In the genomic region with DNA sequence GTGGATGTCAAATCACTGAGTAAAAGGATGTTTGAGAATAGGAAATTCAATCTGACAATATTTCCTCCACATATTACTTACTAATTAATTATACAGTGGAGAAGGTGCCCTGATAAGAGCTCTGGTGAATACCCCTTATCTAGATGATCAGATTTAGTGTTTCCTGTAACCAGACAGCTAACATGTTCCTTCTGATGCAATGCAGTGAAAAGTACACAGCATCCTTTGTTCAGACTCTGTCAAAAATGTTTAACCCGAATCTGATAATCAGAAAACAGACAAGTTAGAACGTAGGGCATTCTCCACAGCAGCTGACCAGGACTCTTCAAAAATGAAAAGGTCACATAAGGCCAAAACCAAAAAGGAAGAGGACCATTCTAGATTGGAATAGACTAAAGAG, we compare ENCODE assay signal across 20 cellular contexts. TPM values are rescaled to one million over a fixed set of nuclear protein-coding genes. Genes with fewer than 3 reads are reported as not detected.
DNase-seq lines count a peak whose midpoint lies in the region; ATAC-seq and TF ChIP-seq lines count a peak whose summit lies in the region.
"Had no signal": no experiment of that assay in that cellular context is flagged by ENCODE, and none has a peak within 500 bp of the region (broad histone marks: within the 10 kb centered on the region; RNA-seq: fewer than 3 reads in every experiment).

No MANE protein-coding gene starts in this region.

- peaks cover 56% of the 10 kb centered on the region for H3K36me3 Mint-ChIP-seq in stimulated activated naive CD8-positive, alpha-beta T cell treated with anti-CD3 and anti-CD28 coated beads, Interleukin-15, Interleukin-2, amounts not matched to agents 100 ng/mL and 50 ng/mL, for 24 hours (ENCODE audit: low read depth)
- H3K36me3 Mint-ChIP-seq in T-helper 2 cell treated with Interferon-gamma antibody and Interleukin-4, amounts not matched to agents 5 μg/mL and 100 μg/mL, for 36 hours (ENCODE audit: low read depth), result peaks cover 37% of the 10 kb centered on the region

- peaks cover 10% of the 10 kb centered on the region for H4K20me1 ChIP-seq in smooth muscle cell (ENCODE audit: low read depth)

- no peak overlapping the region for H3K4me3 ChIP-seq in fibroblast of pulmonary artery (replicated peaks; ENCODE audit: low read depth, low read length)
- H3K4me3 ChIP-seq in smooth muscle cell, result no peak overlapping the region
- H3K4me3 ChIP-seq: PC-9, SJSA1, tibial artery had no signal

- TF ChIP-seq CTCF in fibroblast of pulmonary artery (IDR thresholded peaks at IDR 0.05; ENCODE audit: low read length, missing control alignments) (no peak), smooth muscle cell (IDR thresholded peaks at IDR 0.05; ENCODE audit: borderline replicate concordance, insufficient read depth, poor library complexity, severe bottlenecking) (no peak), GM13977 (IDR thresholded peaks at IDR 0.05; ENCODE audit: extremely low read depth, insufficient read depth, missing control alignments) (no peak)

- H3K9ac ChIP-seq in smooth muscle cell (ENCODE audit: low read depth), result no peak overlapping the region

- no peak overlapping the region for H3K4me3 Mint-ChIP-seq in stimulated activated naive CD8-positive, alpha-beta T cell treated with anti-CD3 and anti-CD28 coated beads, Interleukin-15, Interleukin-2, amounts not matched to agents 100 ng/mL and 50 ng/mL, for 24 hours
- H3K4me3 Mint-ChIP-seq in T-helper 2 cell treated with Interferon-gamma antibody and Interleukin-4, amounts not matched to agents 5 μg/mL and 100 μg/mL, for 36 hours, result peak overlapping the region; percentile 61
- H3K4me3 Mint-ChIP-seq in stimulated activated naive CD8-positive, alpha-beta T cell treated with anti-CD3 and anti-CD28 coated beads, Interleukin-15, amount 100 ng/mL, for 72 hours, result no peak overlapping the region
- H3K4me3 Mint-ChIP-seq: CD8-positive, alpha-beta memory T cell; stimulated activated memory B cell treated with anti-CD40 and anti-IgM and Interleukin-4, amounts not matched to agents 10 μg/mL and 1 μg/mL and 100 μg/mL, for 72 hours had no signal

- peaks cover 17% of the 10 kb centered on the region for H3K36me3 ChIP-seq in smooth muscle cell (ENCODE audit: low read depth)

- H3K4me2 ChIP-seq in smooth muscle cell, result no peak overlapping the region
- H3K4me2 ChIP-seq: PC-9 had no signal

- H3K27me3 ChIP-seq in smooth muscle cell (ENCODE audit: low read depth), result no peaks in the 10 kb centered on the region
- H3K27me3 ChIP-seq: SJSA1, tibial artery had no signal

- no peak overlapping the region for H3K27ac ChIP-seq in smooth muscle cell (ENCODE audit: low read depth)
- H3K27ac ChIP-seq: PC-9, SJSA1, tibial artery had no signal

- peak overlapping the region; percentile 8 for H3K27ac Mint-ChIP-seq in stimulated activated naive CD8-positive, alpha-beta T cell treated with anti-CD3 and anti-CD28 coated beads, Interleukin-15, Interleukin-2, amounts not matched to agents 100 ng/mL and 50 ng/mL, for 24 hours
- peak overlapping the region; percentile 73 for H3K27ac Mint-ChIP-seq in T-helper 2 cell treated with Interferon-gamma antibody and Interleukin-4, amounts not matched to agents 5 μg/mL and 100 μg/mL, for 36 hours
- H3K27ac Mint-ChIP-seq in stimulated activated naive CD8-positive, alpha-beta T cell treated with anti-CD3 and anti-CD28 coated beads, Interleukin-15, amount 100 ng/mL, for 72 hours, result peak overlapping the region; percentile 48 to 96
- H3K27ac Mint-ChIP-seq: CD8-positive, alpha-beta memory T cell; stimulated activated memory B cell treated with anti-CD40 and anti-IgM and Interleukin-4, amounts not matched to agents 10 μg/mL and 1 μg/mL and 100 μg/mL, for 72 hours had no signal

- WGBS in smooth muscle cell (ENCODE audit: low lambda C conversion rate), result 64% methylated on average over 2 of the region's 2 CpGs

- peaks cover 3% of the 10 kb centered on the region for H3K4me1 Mint-ChIP-seq in stimulated activated naive CD8-positive, alpha-beta T cell treated with anti-CD3 and anti-CD28 coated beads, Interleukin-15, Interleukin-2, amounts not matched to agents 100 ng/mL and 50 ng/mL, for 24 hours (ENCODE audit: low read depth)
- peaks cover 22% of the 10 kb centered on the region for H3K4me1 Mint-ChIP-seq in T-helper 2 cell treated with Interferon-gamma antibody and Interleukin-4, amounts not matched to agents 5 μg/mL and 100 μg/mL, for 36 hours (ENCODE audit: low read depth)
- peaks cover 5% of the 10 kb centered on the region for H3K4me1 Mint-ChIP-seq in stimulated activated naive CD8-positive, alpha-beta T cell treated with anti-CD3 and anti-CD28 coated beads, Interleukin-15, amount 100 ng/mL, for 72 hours
- H3K4me1 Mint-ChIP-seq: stimulated activated memory B cell treated with anti-CD40 and anti-IgM and Interleukin-4, amounts not matched to agents 10 μg/mL and 1 μg/mL and 100 μg/mL, for 72 hours had no signal

- H3K9me3 ChIP-seq in smooth muscle cell (replicated peaks; ENCODE audit: low read depth), result no peaks in the 10 kb centered on the region
- H3K9me3 ChIP-seq: SJSA1, tibial artery had no signal

- in situ Hi-C loops in GM13977 (cut with MboI; ENCODE audit: low pct_unique_long_range_greater_than_20kb, low sequenced_read_pairs, unreplicated experiment), result no loop called here

- no peaks in the 10 kb centered on the region for H3K4me1 ChIP-seq in smooth muscle cell (ENCODE audit: low read depth)
- H3K4me1 ChIP-seq: SJSA1, tibial artery had no signal

- H2AFZ ChIP-seq in smooth muscle cell (ENCODE audit: low read depth), result no peak overlapping the region
- H2AFZ ChIP-seq: PC-9 had no signal

- DNase-seq in stimulated activated naive CD8-positive, alpha-beta T cell treated with anti-CD3 and anti-CD28 coated beads, Interleukin-15, Interleukin-2, amounts not matched to agents 100 U/mL and 50 U/mL, for 24 hours, result no peak
- DNase-seq in T-helper 2 cell treated with Interferon-gamma antibody and Interleukin-4, amounts not matched to agents 5 μg/mL and 100 μg/mL, for 36 hours (ENCODE audit: low spot score), result no peak
- DNase-seq in fibroblast of pulmonary artery (ENCODE audit: low read depth), result peak; percentile 2
- DNase-seq in stimulated activated naive CD8-positive, alpha-beta T cell treated with anti-CD3 and anti-CD28 coated beads, Interleukin-15, amount 100 ng/mL, for 72 hours, result no peak
- no peak for DNase-seq in NCI-H510A treated with DMSO at 0.1 percent for 48 hours (lab: John Stamatoyannopoulos, UW)
- DNase-seq in smooth muscle cell (lab: John Stamatoyannopoulos, UW; ENCODE audit: unreplicated experiment), result no peak
- no peak for DNase-seq in GM13977 (ENCODE audit: low spot score)
- DNase-seq: activated gamma-delta T cell treated with Interleukin-2 at 50 U/mL for 16 hours; anterior cingulate cortex; CD8-positive, alpha-beta memory T cell; EL; NCI-H1105 treated with DMSO at 0.1 percent for 48 hours; occipital lobe; PC-9; right cardiac atrium; T-helper 9 cell; tibial artery had no signal

- no peaks in the 10 kb centered on the region for H3K27me3 Mint-ChIP-seq in stimulated activated naive CD8-positive, alpha-beta T cell treated with anti-CD3 and anti-CD28 coated beads, Interleukin-15, Interleukin-2, amounts not matched to agents 100 ng/mL and 50 ng/mL, for 24 hours
- no peaks in the 10 kb centered on the region for H3K27me3 Mint-ChIP-seq in T-helper 2 cell treated with Interferon-gamma antibody and Interleukin-4, amounts not matched to agents 5 μg/mL and 100 μg/mL, for 36 hours (ENCODE audit: low read depth)
- no peaks in the 10 kb centered on the region for H3K27me3 Mint-ChIP-seq in stimulated activated naive CD8-positive, alpha-beta T cell treated with anti-CD3 and anti-CD28 coated beads, Interleukin-15, amount 100 ng/mL, for 72 hours
- H3K27me3 Mint-ChIP-seq: CD8-positive, alpha-beta memory T cell; stimulated activated memory B cell treated with anti-CD40 and anti-IgM and Interleukin-4, amounts not matched to agents 10 μg/mL and 1 μg/mL and 100 μg/mL, for 72 hours had no signal

- no peaks in the 10 kb centered on the region for H3K79me2 ChIP-seq in smooth muscle cell (ENCODE audit: low read depth)

- no peaks in the 10 kb centered on the region for H3K9me3 Mint-ChIP-seq in stimulated activated naive CD8-positive, alpha-beta T cell treated with anti-CD3 and anti-CD28 coated beads, Interleukin-15, Interleukin-2, amounts not matched to agents 100 ng/mL and 50 ng/mL, for 24 hours
- H3K9me3 Mint-ChIP-seq in T-helper 2 cell treated with Interferon-gamma antibody and Interleukin-4, amounts not matched to agents 5 μg/mL and 100 μg/mL, for 36 hours, result no peaks in the 10 kb centered on the region
- no peaks in the 10 kb centered on the region for H3K9me3 Mint-ChIP-seq in stimulated activated naive CD8-positive, alpha-beta T cell treated with anti-CD3 and anti-CD28 coated beads, Interleukin-15, amount 100 ng/mL, for 72 hours
- H3K9me3 Mint-ChIP-seq: CD8-positive, alpha-beta memory T cell; stimulated activated memory B cell treated with anti-CD40 and anti-IgM and Interleukin-4, amounts not matched to agents 10 μg/mL and 1 μg/mL and 100 μg/mL, for 72 hours had no signal

- ATAC-seq in stimulated activated naive CD8-positive, alpha-beta T cell treated with anti-CD3 and anti-CD28 coated beads, Interleukin-15, Interleukin-2, amounts not matched to agents 100 U/mL and 50 U/mL, for 24 hours, result no peak
- ATAC-seq in stimulated activated naive CD8-positive, alpha-beta T cell treated with anti-CD3 and anti-CD28 coated beads, Interleukin-15, amount 100 ng/mL, for 72 hours, result peak; percentile 65
- ATAC-seq: right cardiac atrium; stimulated activated memory B cell treated with anti-CD40 and anti-IgM and Interleukin-4, amounts not matched to agents 10 μg/mL and 1 μg/mL and 100 μg/mL, for 72 hours had no signal

- H3F3A ChIP-seq in smooth muscle cell (ENCODE audit: low read depth), result no peaks in the 10 kb centered on the region

RNA-seq across cellular contexts. Expression of a gene that starts 46.2 kb away (rescaled TPM):
- 58.7 and 97.5 TPM in 2 replicates for total RNA-seq in smooth muscle cell
- polyA plus RNA-seq in smooth muscle cell, result 19.3 and 30.5 TPM in 2 replicates

Comparison
In these comparisons a context has a peak if more than half of its experiments do, and no peak if none do; other contexts are left out.
1. H3K27ac Mint-ChIP-seq: peak in every context shown above with its lines; median percentile 73 in T-helper 2 cell treated with Interferon-gamma antibody and Interleukin-4, amounts not matched to agents 5 μg/mL and 100 μg/mL, for 36 hours; 72 in stimulated activated naive CD8-positive, alpha-beta T cell treated with anti-CD3 and anti-CD28 coated beads, Interleukin-15, amount 100 ng/mL, for 72 hours; 8 in stimulated activated naive CD8-positive, alpha-beta T cell treated with anti-CD3 and anti-CD28 coated beads, Interleukin-15, Interleukin-2, amounts not matched to agents 100 ng/mL and 50 ng/mL, for 24 hours.